In genomic region chr17:77414811-77415400, GRCh38 we compare ENCODE assay signal across 17 cellular contexts.
DNase-seq lines count a peak whose midpoint lies in the region; ATAC-seq and TF ChIP-seq lines count a peak whose summit lies in the region.
"Had no signal": no experiment of that assay in that cellular context is flagged by ENCODE, and none has a peak within 500 bp of the region (broad histone marks: within the 10 kb centered on the region; RNA-seq: fewer than 3 reads in every experiment).

No MANE protein-coding gene starts in this region.

- no peak for DNase-seq in DND-41
- DNase-seq in NCI-H2029 treated with DMSO at 0.1 percent for 48 hours (lab: John Stamatoyannopoulos, UW): peak; percentile 47
- no peak for DNase-seq in esophagus muscularis mucosa (ENCODE audit: extremely low spot score)
- peak; percentile 70 for DNase-seq in posterior vena cava (ENCODE audit: low spot score)
- DNase-seq in HuH-7.5 (ENCODE audit: low spot score): no peak
- DNase-seq in GM23248: no peak
- DNase-seq: CD8-positive, alpha-beta memory T cell; DMS79; GOT3; Kasumi-1; MM.1S; NCI-H1092 treated with DMSO at 0.1 percent for 48 hours; NCI-H1694; NCI-H446; NCI-H69; NK-92 treated with Interleukin-12 subunit alpha and Interleukin-12 subunit beta, amount 100 ng/mL, for 24 hours had no signal

- H3K4me3 ChIP-seq in DND-41 (ENCODE audit: low read depth in 1 of 2, low read length in 2 of 2) (no peak overlapping the region), esophagus muscularis mucosa (no peak overlapping the region), GM23248 (no peak overlapping the region)

- H3K9me2 ChIP-seq in GM23248 (ENCODE audit: insufficient read depth): no peaks in the 10 kb centered on the region

- in situ Hi-C loops in GM23248 (cut with MboI): no loop called here

- H3K27ac ChIP-seq in DND-41 (ENCODE audit: low read length) (peak overlapping the region; percentile 29; the same call in 1 of the 2 replicates), esophagus muscularis mucosa (replicated peaks in 1 of 4) (peak overlapping the region; percentile 96 to 99 (median 98)), GM23248 (no peak overlapping the region)

- no peak for TF ChIP-seq EP300 in esophagus muscularis mucosa (IDR thresholded peaks at IDR 0.05)

- intact Hi-C loops in esophagus muscularis mucosa (cut with DNase I): no loop called here
- intact Hi-C loops in posterior vena cava (cut with DNase I): no loop called here

- H3K9ac ChIP-seq in DND-41 (ENCODE audit: low read depth, low read length): no peak overlapping the region
- H3K9ac ChIP-seq in GM23248: no peak overlapping the region

- H3K4me2 ChIP-seq in DND-41 (ENCODE audit: insufficient read depth, low read length) (no peak overlapping the region), GM23248 (ENCODE audit: unreplicated experiment) (no peak overlapping the region)

- H3K4me1 ChIP-seq in DND-41 (ENCODE audit: insufficient read depth, low read length): peaks cover 22% of the 10 kb centered on the region
- H3K4me1 ChIP-seq in esophagus muscularis mucosa: peaks cover 27 to 95% (median 86%) of the 10 kb centered on the region in 4 donors
- peaks cover 37% of the 10 kb centered on the region for H3K4me1 ChIP-seq in GM23248 (ENCODE audit: insufficient read depth)

- H2AFZ ChIP-seq in DND-41 (ENCODE audit: low read depth, low read length) (no peak overlapping the region), GM23248 (no peak overlapping the region)

- 0 out of 2 replicates have a peak, but pooled peaks cover 3% of the 10 kb centered on the region for H4K20me1 ChIP-seq in DND-41 (ENCODE audit: insufficient read depth, low read length)
- H4K20me1 ChIP-seq in GM23248 (ENCODE audit: insufficient read depth): no peaks in the 10 kb centered on the region

- H3K9me3 ChIP-seq in DND-41 (ENCODE audit: insufficient read depth, low read length, severe bottlenecking) (no peaks in the 10 kb centered on the region), esophagus muscularis mucosa (peaks cover 0 to 6% (median 0%) of the 10 kb centered on the region in 4 donors), GM23248 (ENCODE audit: low read depth) (no peaks in the 10 kb centered on the region)

- H3F3A ChIP-seq in GM23248 (ENCODE audit: insufficient read depth): peaks cover 43% of the 10 kb centered on the region

- H3K79me2 ChIP-seq in DND-41 (ENCODE audit: insufficient read depth, low read length) (peaks cover 88% of the 10 kb centered on the region), GM23248 (ENCODE audit: insufficient read depth) (peaks cover 100% of the 10 kb centered on the region)

- no peak for ATAC-seq in DND-41 (ENCODE audit: insufficient read depth, low read depth)
- no peak for ATAC-seq in GM18909 (IDR thresholded peaks at IDR 0.05; ENCODE audit: poor library complexity, unreplicated experiment)

- TF ChIP-seq POLR2A in esophagus muscularis mucosa (IDR thresholded peaks at IDR 0.05; ENCODE audit: low read depth): no peak

- WGBS in esophagus muscularis mucosa: 88% methylated on average over 13 of the region's 15 CpGs
- 86% methylated on average over 15 of the region's 15 CpGs for WGBS in GM23248 (ENCODE audit: low coverage in 1 of 2, low lambda C conversion rate in 2 of 2, missing lambda C conversion rate in 2 of 2), 2 experiments

- no peaks in the 10 kb centered on the region for H3K27me3 ChIP-seq in DND-41 (ENCODE audit: insufficient read depth, low read length, poor library complexity)
- H3K27me3 ChIP-seq in esophagus muscularis mucosa: no peaks in the 10 kb centered on the region
- H3K27me3 ChIP-seq in GM23248 (replicated peaks; ENCODE audit: insufficient read depth): no peaks in the 10 kb centered on the region

- TF ChIP-seq CTCF in DND-41 (IDR thresholded peaks at IDR 0.05; ENCODE audit: borderline replicate concordance, extremely low read depth, low read length, poor library complexity, severe bottlenecking) (no peak), esophagus muscularis mucosa (IDR thresholded peaks at IDR 0.05) (no peak)

- H3K36me3 ChIP-seq in DND-41 (ENCODE audit: insufficient read depth, low read length) (peaks cover 29% of the 10 kb centered on the region; the same call in 1 of the 2 replicates), esophagus muscularis mucosa (peaks cover 0 to 5% (median 0%) of the 10 kb centered on the region in 4 donors), GM23248 (ENCODE audit: low read depth) (no peaks in the 10 kb centered on the region; the same call in 1 of the 2 replicates)

Comparison
In these comparisons a context has a peak if more than half of its experiments do, and no peak if none do; other contexts are left out.
1. DNase-seq: peak in NCI-H2029 treated with DMSO at 0.1 percent for 48 hours (single experiment) and posterior vena cava (single experiment); none in DND-41 (single experiment), esophagus muscularis mucosa (single experiment), HuH-7.5 (single experiment) and GM23248 (single experiment).